ENCODE assay signal across 1 cellular context in genomic region chr17:77488531-77489238, GRCh38.
TF ChIP-seq lines count a peak whose summit lies in the region.

No MANE protein-coding gene starts in this region.

TF ChIP-seq in IMR-90, 13 proteins besides CTCF, POLR2A, EP300 and RAD21 (continued from another document):
- TF ChIP-seq ELK1 (IDR thresholded peaks at IDR 0.05; ENCODE audit: borderline replicate concordance, low read depth, low read length) (no peak), BHLHE40 (IDR thresholded peaks at IDR 0.05; ENCODE audit: low read depth, low read length) (no peak), RCOR1 (IDR thresholded peaks at IDR 0.05; ENCODE audit: insufficient replicate concordance, low read length) (no peak), USF2 (IDR thresholded peaks at IDR 0.05; ENCODE audit: low read depth, low read length) (no peak)
